17 cellular contexts compared by ENCODE assay signal in the genomic region with DNA sequence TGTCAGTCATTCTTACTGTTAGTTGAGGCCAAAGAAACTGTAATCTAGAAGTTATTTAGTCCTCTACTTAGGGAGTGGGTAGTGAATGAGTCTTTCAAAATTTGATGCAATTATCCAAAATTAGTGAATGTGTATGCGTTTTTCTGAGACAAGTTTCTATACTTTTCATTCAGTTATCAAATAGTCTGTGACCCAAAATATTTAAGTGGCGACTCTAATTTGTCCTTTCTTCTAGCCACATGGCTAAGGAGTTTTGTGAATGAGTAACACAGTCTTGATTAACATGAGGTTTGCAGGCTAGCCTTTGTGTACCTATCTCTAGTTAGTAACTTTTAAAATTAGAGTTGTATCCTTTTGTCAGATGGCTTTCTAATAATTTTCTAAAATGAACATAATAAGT. TPM values are rescaled to one million over a fixed set of nuclear protein-coding genes. Genes with fewer than 3 reads are reported as not detected.
DNase-seq lines count a peak whose midpoint lies in the region; ATAC-seq and TF ChIP-seq lines count a peak whose summit lies in the region.
"Had no signal": no experiment of that assay in that cellular context is flagged by ENCODE, and none has a peak within 500 bp of the region (broad histone marks: within the 10 kb centered on the region; RNA-seq: fewer than 3 reads in every experiment).

No MANE protein-coding gene starts in this region.

- H3K79me2 ChIP-seq in PC-3 (ENCODE audit: low read length), result no peaks in the 10 kb centered on the region

- H4K20me1 ChIP-seq in PC-3 (ENCODE audit: low read length), result no peaks in the 10 kb centered on the region

- DNase-seq in Daoy (ENCODE audit: low read depth), result peak; percentile 9
- DNase-seq in PC-3, result peak; percentile 11
- DNase-seq in choroid plexus epithelial cell (ENCODE audit: low read depth), result peak; percentile 41
- DNase-seq in kidney tubule cell (ENCODE audit: low spot score), result peak; percentile 58
- DNase-seq in activated naive CD4-positive, alpha-beta T cell treated with Interleukin-2 at 50 U/mL for 16 hours, result no peak
- no peak for DNase-seq in activated CD4-positive, alpha-beta T cell treated with anti-CD3 and anti-CD28 coated beads, Interleukin-2, amount 10 ng/mL, durations not matched to agents 7 days and 5 days
- DNase-seq in NCI-H1694 (lab: John Stamatoyannopoulos, UW), result no peak
- DNase-seq: activated CD4-positive, alpha-beta T cell treated with anti-CD3 and anti-CD28 coated beads, Interleukin-2, amount 50 U/mL, for 4 hours; endodermal cell; naive thymus-derived CD4-positive, alpha-beta T cell; NCI-H1092; NCI-H69; testis had no signal

- no peaks in the 10 kb centered on the region for H3F3A ChIP-seq in PC-3 (ENCODE audit: low read length, unreplicated experiment)

- no peak for ATAC-seq in PC-3
- no peak for ATAC-seq in GM18502 (IDR thresholded peaks at IDR 0.05; ENCODE audit: poor library complexity, unreplicated experiment)
- ATAC-seq: activated naive CD4-positive, alpha-beta T cell treated with anti-CD3 and anti-CD28 coated beads, Interleukin-2, amount 50 U/mL, for 72 hours; naive thymus-derived CD4-positive, alpha-beta T cell had no signal

- H3K4me2 ChIP-seq in PC-3 (ENCODE audit: low read length), result no peak overlapping the region

- no peak overlapping the region for H3K4me3 ChIP-seq in PC-3 (ENCODE audit: low read length)
- H3K4me3 ChIP-seq in choroid plexus epithelial cell (ENCODE audit: low read depth, low read length), result no peak overlapping the region
- H3K4me3 ChIP-seq: lung, testis had no signal

- peaks cover 6% of the 10 kb centered on the region for H3K4me1 Mint-ChIP-seq in activated CD4-positive, alpha-beta T cell treated with anti-CD3 and anti-CD28 coated beads, Interleukin-2, amount 10 ng/mL, durations not matched to agents 7 days and 5 days

- BruUV-seq in PC-3 (replicated peaks; lab: Mats Ljungman, UMichigan), result no TSS peak

- no peaks in the 10 kb centered on the region for H3K36me3 ChIP-seq in PC-3 (ENCODE audit: low read depth, low read length)

- H3K4me3 Mint-ChIP-seq in activated CD4-positive, alpha-beta T cell treated with anti-CD3 and anti-CD28 coated beads, Interleukin-2, amount 10 ng/mL, durations not matched to agents 7 days and 5 days, result no peak overlapping the region
- H3K4me3 Mint-ChIP-seq: central memory CD8-positive, alpha-beta T cell; endodermal cell; naive thymus-derived CD4-positive, alpha-beta T cell had no signal

- no peaks in the 10 kb centered on the region for H3K27me3 ChIP-seq in PC-3 (ENCODE audit: low read length)
- H3K27me3 ChIP-seq: testis had no signal

- no peak overlapping the region for H3K9ac ChIP-seq in PC-3 (ENCODE audit: low read length)

- no peak overlapping the region for H2AFZ ChIP-seq in PC-3 (ENCODE audit: low read length)

- no peaks in the 10 kb centered on the region for H3K9me2 ChIP-seq in PC-3 (replicated peaks; ENCODE audit: low read length)

- H3K27ac Mint-ChIP-seq in activated CD4-positive, alpha-beta T cell treated with anti-CD3 and anti-CD28 coated beads, Interleukin-2, amount 10 ng/mL, durations not matched to agents 7 days and 5 days, result no peak overlapping the region
- H3K27ac Mint-ChIP-seq: activated naive CD4-positive, alpha-beta T cell treated with anti-CD3 and anti-CD28 coated beads, Interleukin-2, amount 50 U/mL, for 72 hours; endodermal cell; naive thymus-derived CD4-positive, alpha-beta T cell had no signal

- TF ChIP-seq CTCF in PC-3 (conservative IDR thresholded peaks at IDR 0.05; ENCODE audit: low read depth, low read length) (no peak), choroid plexus epithelial cell (conservative IDR thresholded peaks at IDR 0.05; ENCODE audit: low read depth, low read length) (no peak)

- POLR2A ChIA-PET in PC-3 (lab: Charles Lee; ENCODE audit: unreplicated experiment), result no interaction called here
- POLR2A ChIA-PET in activated CD4-positive, alpha-beta T cell treated with anti-CD3 and anti-CD28 coated beads, Interleukin-2, amount 10 ng/mL, durations not matched to agents 7 days and 5 days (lab: Charles Lee), result no interaction called here

- intact Hi-C loops in PC-3 (cut with micrococcal nuclease), result no loop called here

- no peaks in the 10 kb centered on the region for H3K27me3 Mint-ChIP-seq in activated CD4-positive, alpha-beta T cell treated with anti-CD3 and anti-CD28 coated beads, Interleukin-2, amount 10 ng/mL, durations not matched to agents 7 days and 5 days
- H3K27me3 Mint-ChIP-seq: central memory CD8-positive, alpha-beta T cell; naive thymus-derived CD4-positive, alpha-beta T cell had no signal

- no peaks in the 10 kb centered on the region for H3K9me3 ChIP-seq in PC-3 (ENCODE audit: low read length)
- H3K9me3 ChIP-seq: testis had no signal

- H3K4me1 ChIP-seq in PC-3 (ENCODE audit: insufficient read depth, low read length), result no peaks in the 10 kb centered on the region
- H3K4me1 ChIP-seq: testis had no signal

- H3K9me3 Mint-ChIP-seq in activated CD4-positive, alpha-beta T cell treated with anti-CD3 and anti-CD28 coated beads, Interleukin-2, amount 10 ng/mL, durations not matched to agents 7 days and 5 days, result peaks cover 6% of the 10 kb centered on the region
- H3K9me3 Mint-ChIP-seq: central memory CD8-positive, alpha-beta T cell had no signal

- no peak overlapping the region for H3K27ac ChIP-seq in PC-3 (ENCODE audit: low read length)
- H3K27ac ChIP-seq: testis had no signal

- peaks cover 6% of the 10 kb centered on the region for H3K36me3 Mint-ChIP-seq in activated CD4-positive, alpha-beta T cell treated with anti-CD3 and anti-CD28 coated beads, Interleukin-2, amount 10 ng/mL, durations not matched to agents 7 days and 5 days (ENCODE audit: low read depth)

- CTCF ChIA-PET in PC-3 (lab: Charles Lee), result no interaction called here
- CTCF ChIA-PET in activated CD4-positive, alpha-beta T cell treated with anti-CD3 and anti-CD28 coated beads, Interleukin-2, amount 10 ng/mL, durations not matched to agents 7 days and 5 days (lab: Charles Lee), result no interaction called here

RNA-seq across cellular contexts. Expression of gene COMMD10, which starts 45.6 kb away (rescaled TPM):
- total RNA-seq in Daoy (2014; rRNA removed; shearing (Covaris generic)), result 43.1 and 49.3 TPM in 2 replicates
- total RNA-seq in PC-3 (2014; rRNA removed), result 8.8 and 17.7 TPM in 2 replicates
- 10 to 100 TPM; 24.8 to 27.3 TPM for total RNA-seq in activated CD4-positive, alpha-beta T cell treated with anti-CD3 and anti-CD28 coated beads, Interleukin-2, amount 10 ng/mL, durations not matched to agents 7 days and 5 days

Comparison
In these comparisons a context has a peak if more than half of its experiments do, and no peak if none do; other contexts are left out.
1. DNase-seq: peak in Daoy (single experiment), PC-3 (single experiment), choroid plexus epithelial cell (single experiment) and kidney tubule cell (single experiment); none in activated naive CD4-positive, alpha-beta T cell treated with Interleukin-2 at 50 U/mL for 16 hours (single experiment), activated CD4-positive, alpha-beta T cell treated with anti-CD3 and anti-CD28 coated beads, Interleukin-2, amount 10 ng/mL, durations not matched to agents 7 days and 5 days (single experiment) and NCI-H1694 (single experiment).